In genomic region chr6:11769244-11769643, GRCh38 we compare ENCODE assay signal across 14 cellular contexts. TPM values are rescaled to one million over a fixed set of nuclear protein-coding genes. Genes with fewer than 3 reads are reported as not detected.
A peak's percentile ranks its signal among the peaks of the same experiment; 100 is the strongest.
DNase-seq lines count a peak whose midpoint lies in the region; ATAC-seq, FAIRE-seq and TF ChIP-seq lines count a peak whose summit lies in the region.
"Had no signal": no experiment of that assay in that cellular context is flagged by ENCODE, and none has a peak within 500 bp of the region (broad histone marks: within the 10 kb centered on the region; RNA-seq: fewer than 3 reads in every experiment).

No MANE protein-coding gene starts in this region.

- peak overlapping the region; percentile 89 for H3K4me2 ChIP-seq in keratinocyte (ENCODE audit: control insufficient read depth, extremely low read depth, insufficient read depth, low read depth, low read length)

- no peak overlapping the region for H3K27ac Mint-ChIP-seq in activated naive CD4-positive, alpha-beta T cell treated with anti-CD3 and anti-CD28 coated beads for 36 hours
- H3K27ac Mint-ChIP-seq: IgD-negative memory B cell; stimulated activated effector memory CD8-positive, alpha-beta T cell treated with anti-CD3 and anti-CD28 coated beads, Interleukin-12 subunit alpha, Interleukin-12 subunit beta, amount 100 ng/mL, for 72 hours had no signal

- ATAC-seq in aorta (ENCODE audit: low FRiP score), result no peak
- ATAC-seq: natural killer cell; stimulated activated effector memory CD8-positive, alpha-beta T cell treated with anti-CD3 and anti-CD28 coated beads, Interleukin-12 subunit alpha, Interleukin-12 subunit beta, amount 100 ng/mL, for 72 hours had no signal

- no peaks in the 10 kb centered on the region for H3K9me1 ChIP-seq in keratinocyte (ENCODE audit: control insufficient read depth, extremely low read depth, insufficient read depth, low read length)

- H3K9ac ChIP-seq in keratinocyte (ENCODE audit: control insufficient read depth, extremely low read depth, insufficient read depth, low read length), result peak overlapping the region; percentile 92

- no peak for TF ChIP-seq CTCF in keratinocyte (optimal IDR thresholded peaks at IDR 0.05 in 1 of 3, IDR thresholded peaks at IDR 0.05 in 1 of 3, conservative IDR thresholded peaks at IDR 0.05 in 1 of 3; ENCODE audit: extremely low read depth in 1 of 3, insufficient read depth in 2 of 3, low read length in 3 of 3)

- no peaks in the 10 kb centered on the region for H4K20me1 ChIP-seq in keratinocyte (ENCODE audit: control insufficient read depth, extremely low read depth, insufficient read depth, low read length)

- CTCF ChIA-PET in activated naive CD4-positive, alpha-beta T cell treated with anti-CD3 and anti-CD28 coated beads for 36 hours (lab: Charles Lee), result interaction anchor here (1.2 kb wide), 1 partner anchor 227 kb away, joined by 3 read pairs; no protein-coding TSS in a partner anchor

- 88 to 98% (median 89%) methylated on average over 2 of the region's 2 CpGs for WGBS in adipose tissue, 3 donors
- WGBS in aorta, 2 donors, result 94 to 96% methylated on average over 2 of the region's 2 CpGs

- peak; percentile 64 for FAIRE-seq in keratinocyte (lab: Jason Lieb, UNC)

- H3K4me3 Mint-ChIP-seq in activated naive CD4-positive, alpha-beta T cell treated with anti-CD3 and anti-CD28 coated beads for 36 hours, result no peak overlapping the region
- H3K4me3 Mint-ChIP-seq: IgD-negative memory B cell; natural killer cell; stimulated activated effector memory CD8-positive, alpha-beta T cell treated with anti-CD3 and anti-CD28 coated beads, Interleukin-12 subunit alpha, Interleukin-12 subunit beta, amount 100 ng/mL, for 72 hours had no signal

- no peaks in the 10 kb centered on the region for H3K9me3 ChIP-seq in keratinocyte (ENCODE audit: control insufficient read depth, low read depth, low read length)
- H3K9me3 ChIP-seq in aorta (ENCODE audit: control insufficient read depth, low read length), result no peaks in the 10 kb centered on the region
- H3K9me3 ChIP-seq: uterus had no signal

- H3K27me3 ChIP-seq in keratinocyte (ENCODE audit: control insufficient read depth, extremely low read depth, insufficient read depth, low read length) (no peaks in the 10 kb centered on the region), aorta (ENCODE audit: control insufficient read depth in 1 of 2, insufficient read depth in 2 of 2, low read length in 1 of 2) (no peaks in the 10 kb centered on the region)
- H3K27me3 ChIP-seq: uterus had no signal

- H3K36me3 Mint-ChIP-seq in activated naive CD4-positive, alpha-beta T cell treated with anti-CD3 and anti-CD28 coated beads for 36 hours (ENCODE audit: low read depth), result no peaks in the 10 kb centered on the region
- H3K36me3 Mint-ChIP-seq: IgD-negative memory B cell; natural killer cell; stimulated activated effector memory CD8-positive, alpha-beta T cell treated with anti-CD3 and anti-CD28 coated beads, Interleukin-12 subunit alpha, Interleukin-12 subunit beta, amount 100 ng/mL, for 72 hours had no signal

- dilution Hi-C loops in keratinocyte (cut with MboI; ENCODE audit: extremely low pct_ligation_motif_present, low sequenced_read_pairs), result no loop called here

- intact Hi-C loops in aorta (cut with DNase I), result loop anchor here in 1 of 2 donors (5.0 kb wide), 1 partner anchor 37 kb away; no protein-coding TSS in a partner anchor
- intact Hi-C loops in activated naive CD4-positive, alpha-beta T cell treated with anti-CD3 and anti-CD28 coated beads for 36 hours (cut with micrococcal nuclease), result no loop called here

- H2AFZ ChIP-seq in keratinocyte (ENCODE audit: control insufficient read depth, low read length), result no peak overlapping the region

- H3K4me1 ChIP-seq in keratinocyte (ENCODE audit: control insufficient read depth, extremely low read depth, insufficient read depth, low read length) (peaks cover 76% of the 10 kb centered on the region), aorta (ENCODE audit: control insufficient read depth in 1 of 2, insufficient read depth in 2 of 2, low read length in 2 of 2) (peaks cover 2 to 4% of the 10 kb centered on the region in 2 donors)
- H3K4me1 ChIP-seq: uterus had no signal

- H3K9me3 Mint-ChIP-seq in activated naive CD4-positive, alpha-beta T cell treated with anti-CD3 and anti-CD28 coated beads for 36 hours, result no peaks in the 10 kb centered on the region
- H3K9me3 Mint-ChIP-seq: natural killer cell; stimulated activated effector memory CD8-positive, alpha-beta T cell treated with anti-CD3 and anti-CD28 coated beads, Interleukin-12 subunit alpha, Interleukin-12 subunit beta, amount 100 ng/mL, for 72 hours had no signal

- no peaks in the 10 kb centered on the region for H3K36me3 ChIP-seq in keratinocyte (ENCODE audit: control insufficient read depth in 2 of 2, extremely low read depth in 1 of 2, insufficient read depth in 2 of 2, low read length in 2 of 2)
- H3K36me3 ChIP-seq in aorta (ENCODE audit: control insufficient read depth in 1 of 2, insufficient read depth in 2 of 2, low read length in 1 of 2), result no peaks in the 10 kb centered on the region
- H3K36me3 ChIP-seq: uterus had no signal

- H3K79me2 ChIP-seq in keratinocyte (ENCODE audit: control insufficient read depth, insufficient read depth, low read length), result no peaks in the 10 kb centered on the region

- peaks cover 31% of the 10 kb centered on the region for H3K4me1 Mint-ChIP-seq in activated naive CD4-positive, alpha-beta T cell treated with anti-CD3 and anti-CD28 coated beads for 36 hours (ENCODE audit: low read depth)
- H3K4me1 Mint-ChIP-seq: natural killer cell had no signal

- H3K4me3 ChIP-seq in keratinocyte (ENCODE audit: control insufficient read depth in 2 of 3, extremely low read depth in 1 of 3, insufficient read depth in 2 of 3, low read depth in 1 of 3, low read length in 3 of 3) (peak overlapping the region in 2 of 3 experiments; percentile 60 to 67), aorta (ENCODE audit: low read length in 2 of 2) (no peak overlapping the region)
- H3K4me3 ChIP-seq: uterus had no signal

- DNase-seq in HPDE6-E6E7 (ENCODE audit: extremely low spot score) (peak; percentile 66), keratinocyte (ENCODE audit: low read depth, low spot score) (no peak), aorta (no peak), pons (ENCODE audit: low spot score) (no peak), GDM1 (lab: John Stamatoyannopoulos, UW) (no peak)
- DNase-seq in activated naive CD4-positive, alpha-beta T cell treated with anti-CD3 and anti-CD28 coated beads for 36 hours, result no peak
- DNase-seq: activated effector memory CD4-positive, alpha-beta T cell treated with anti-CD3 and anti-CD28 coated beads, Interleukin-2, amount 50 U/mL, for 16 hours; effector CD4-positive, alpha-beta T cell; natural killer cell; NCI-H446 treated with DMSO at 0.1 percent for 48 hours; uterus had no signal

- peaks cover 2% of the 10 kb centered on the region for H3K27me3 Mint-ChIP-seq in activated naive CD4-positive, alpha-beta T cell treated with anti-CD3 and anti-CD28 coated beads for 36 hours (ENCODE audit: low read depth)

- H3K27ac ChIP-seq in adipose tissue (ENCODE audit: low read depth, low read length), result peak overlapping the region; percentile 28
- peak overlapping the region; percentile 100 for H3K27ac ChIP-seq in keratinocyte (ENCODE audit: control insufficient read depth, insufficient read depth, low read length)
- peak overlapping the region; percentile 20 to 32 for H3K27ac ChIP-seq in aorta (ENCODE audit: low read depth in 1 of 2, low read length in 2 of 2)

RNA-seq across cellular contexts. Expression of gene ADTRP, which starts 9.4 kb away (rescaled TPM):
- polyA plus RNA-seq in adipose tissue (1 to 10 TPM in 2 of 3 donors, under 1 TPM in 1; 0.18 to 2.3 (median 1.1) TPM), keratinocyte (12.7 to 43.5 TPM (median 16.7 TPM) in 3 replicates), aorta (1 to 10 TPM in 1 of 2 donors, under 1 TPM in 1; 0.82 to 7.4 TPM)
- 38.0 TPM for polyA plus RNA-seq in keratinocyte (2011; ENCODE audit: low read depth)
- 16.9 and 33.9 TPM in 2 replicates for polyA plus RNA-seq in keratinocyte (2011; cell fraction: cytosol; rRNA removed)
- 45.0 and 46.5 TPM in 2 replicates for polyA plus RNA-seq in keratinocyte (2011; cell fraction: nucleus; rRNA removed)
- 6.5 and 42.5 TPM in 2 replicates for polyA plus RNA-seq in keratinocyte (2012; ENCODE audit: low replicate concordance)
- 5.6 to 46.4 TPM (median 21.4 TPM) in 3 replicates for polyA minus RNA-seq in keratinocyte
- polyA minus RNA-seq in keratinocyte (2011; cell fraction: cytosol; rRNA and poly(A)+ RNA removed), result 15.2 TPM
- polyA minus RNA-seq in keratinocyte (2011; cell fraction: nucleus; rRNA and poly(A)+ RNA removed), result 12.8 and 24.5 TPM in 2 replicates
- 1 to 10 TPM; 1.2 TPM for total RNA-seq in aorta
- total RNA-seq in activated naive CD4-positive, alpha-beta T cell treated with anti-CD3 and anti-CD28 coated beads for 36 hours, result 10 to 100 TPM; 49.4 to 52.1 TPM
- total RNA-seq: uterus had no signal

Comparison
In these comparisons a context has a peak if more than half of its experiments do, and no peak if none do; other contexts are left out.
1. H3K27ac ChIP-seq: peak in every context shown above with its lines; median percentile 100 in keratinocyte; 28 in adipose tissue; 26 in aorta.
2. H3K4me3 ChIP-seq: peak in keratinocyte (2 of 3); none in aorta (0 of 2).